ENCODE assay signal across 1 cellular context in genomic region chr22:46103181-46103580, GRCh38.
TF ChIP-seq lines count a peak whose summit lies in the region.

No MANE protein-coding gene starts in this region.

TF ChIP-seq in HEK293, 187 proteins besides CTCF, POLR2A, EP300 and RAD21:
- TF ChIP-seq ELK4 (IDR thresholded peaks at IDR 0.05; ENCODE audit: borderline replicate concordance, low read depth, low read length) (no peak), PRDM4 (tag by site-specific recombination; IDR thresholded peaks at IDR 0.05) (no peak), KLF9 (tag by site-specific recombination; IDR thresholded peaks at IDR 0.05; ENCODE audit: low read depth) (no peak), ZNF138 (tag by site-specific recombination; IDR thresholded peaks at IDR 0.05; ENCODE audit: borderline replicate concordance) (no peak), ZNF843 (tag by site-specific recombination; IDR thresholded peaks at IDR 0.05) (no peak), GFI1B (tag by site-specific recombination; IDR thresholded peaks at IDR 0.05) (no peak), PRDM1 (tag by site-specific recombination; IDR thresholded peaks at IDR 0.05) (no peak), YY1 (tag by site-specific recombination; IDR thresholded peaks at IDR 0.05) (no peak), ZFP41 (tag by site-specific recombination; IDR thresholded peaks at IDR 0.05; ENCODE audit: borderline replicate concordance) (no peak), ZNF701 (tag by site-specific recombination; IDR thresholded peaks at IDR 0.05) (no peak), SP3 (tag by site-specific recombination; IDR thresholded peaks at IDR 0.05) (no peak)
